Comparison of ENCODE assay signal across 8 cellular contexts in genomic region chrX:56763556-56764152, GRCh38. TPM values are rescaled to one million over a fixed set of nuclear protein-coding genes. Genes with fewer than 3 reads are reported as not detected.
A peak's percentile ranks its signal among the peaks of the same experiment; 100 is the strongest.
DNase-seq lines count a peak whose midpoint lies in the region; ATAC-seq and TF ChIP-seq lines count a peak whose summit lies in the region.

No MANE protein-coding gene starts in this region.

- ATAC-seq in GM19035 (IDR thresholded peaks at IDR 0.05; ENCODE audit: unreplicated experiment): no peak
- no peak for ATAC-seq in upper lobe of right lung

- H3K9me3 ChIP-seq in stomach (no peaks in the 10 kb centered on the region), upper lobe of right lung (no peaks in the 10 kb centered on the region)

- POLR2A ChIA-PET in activated CD4-positive, alpha-beta memory T cell treated with anti-CD3 and anti-CD28 coated beads for 36 hours (lab: Charles Lee): no interaction called here

- H3K4me1 ChIP-seq in stomach: peaks cover 0 to 47% (median 19%) of the 10 kb centered on the region in 4 donors
- peaks cover 5% of the 10 kb centered on the region for H3K4me1 ChIP-seq in upper lobe of right lung

- CTCF ChIA-PET in activated CD4-positive, alpha-beta memory T cell treated with anti-CD3 and anti-CD28 coated beads for 36 hours (lab: Charles Lee): interaction anchor here (0.6 to 2.9 kb wide), 6 partner anchors 35 to 483 kb away, joined by 3 to 32 read pairs (median 4); partner anchors contain the start of genes NBDY and SPIN3

- H3K4me1 Mint-ChIP-seq in activated CD4-positive, alpha-beta memory T cell treated with anti-CD3 and anti-CD28 coated beads for 36 hours (ENCODE audit: low read depth): peaks cover 49% of the 10 kb centered on the region

- in situ Hi-C loops in KBM-7 (cut with MboI; ENCODE audit: low pct_unique_long_range_greater_than_20kb, low sequenced_read_pairs): no loop called here

- DNase-seq in activated naive CD4-positive, alpha-beta T cell treated with Interleukin-2 at 50 U/mL for 16 hours: peak; percentile 43
- no peak for DNase-seq in activated naive CD4-positive, alpha-beta T cell (lab: John Stamatoyannopoulos, UW)
- DNase-seq in activated CD4-positive, alpha-beta memory T cell treated with anti-CD3 and anti-CD28 coated beads for 36 hours: peak; percentile 60
- peak; percentile 53 for DNase-seq in hepatic stellate cell (ENCODE audit: low spot score)
- DNase-seq in stomach: peak; percentile 82
- DNase-seq in KBM-7: no peak
- no peak for DNase-seq in upper lobe of right lung

- H3K36me3 ChIP-seq in stomach: peaks cover 0 to 7% (median 0%) of the 10 kb centered on the region in 4 donors
- H3K36me3 ChIP-seq in upper lobe of right lung: no peaks in the 10 kb centered on the region

- TF ChIP-seq CTCF in stomach (IDR thresholded peaks at IDR 0.05) (peak in 1 of 7 experiments; percentile 46), upper lobe of right lung (IDR thresholded peaks at IDR 0.05) (no peak)

- peak overlapping the region; percentile 54 for H3K4me3 Mint-ChIP-seq in activated CD4-positive, alpha-beta memory T cell treated with anti-CD3 and anti-CD28 coated beads for 36 hours

- H3K27ac ChIP-seq in stomach (peak overlapping the region in 4 of 5 donors; percentile 7 to 88 (median 81)), upper lobe of right lung (no peak overlapping the region)

- peak overlapping the region; percentile 90 for H3K27ac Mint-ChIP-seq in activated CD4-positive, alpha-beta memory T cell treated with anti-CD3 and anti-CD28 coated beads for 36 hours

- peak overlapping the region in 2 of 4 donors; percentile 53 to 67 for H3K4me3 ChIP-seq in stomach
- H3K4me3 ChIP-seq in upper lobe of right lung: no peak overlapping the region

- WGBS in stomach, 5 donors: 40 to 82% (median 67%) methylated on average over 9 to 11 of the region's 11 CpGs

- H3K27me3 Mint-ChIP-seq in activated CD4-positive, alpha-beta memory T cell treated with anti-CD3 and anti-CD28 coated beads for 36 hours: no peaks in the 10 kb centered on the region

- TF ChIP-seq POLR2A in stomach (IDR thresholded peaks at IDR 0.05): no peak

- no peak for TF ChIP-seq EP300 in stomach (IDR thresholded peaks at IDR 0.05)

- peaks cover 1% of the 10 kb centered on the region for H3K36me3 Mint-ChIP-seq in activated CD4-positive, alpha-beta memory T cell treated with anti-CD3 and anti-CD28 coated beads for 36 hours

- no peaks in the 10 kb centered on the region for H3K9me3 Mint-ChIP-seq in activated CD4-positive, alpha-beta memory T cell treated with anti-CD3 and anti-CD28 coated beads for 36 hours

- H3K27me3 ChIP-seq in stomach (peaks cover 0 to 3% (median 0%) of the 10 kb centered on the region in 3 donors), upper lobe of right lung (no peaks in the 10 kb centered on the region)

- intact Hi-C loops in activated CD4-positive, alpha-beta memory T cell treated with anti-CD3 and anti-CD28 coated beads for 36 hours (cut with micrococcal nuclease): loop anchor here (10.0 kb wide), 4 partner anchors 211 to 1151 kb away; partner anchors contain the start of genes FAAH2 and ZXDA
- intact Hi-C loops in stomach (cut with DNase I; ENCODE audit: low total_unique reads) (loop anchor here (10.0 kb wide), 1 partner anchor 221 kb away; no protein-coding TSS in a partner anchor), upper lobe of right lung (cut with DNase I) (no loop called here)

RNA-seq across cellular contexts. Expression of gene NBDY, which starts 34.6 kb away (rescaled TPM):
- 10 to 100 TPM; 45.1 to 50.0 TPM for total RNA-seq in activated CD4-positive, alpha-beta memory T cell treated with anti-CD3 and anti-CD28 coated beads for 36 hours
- 10 to 100 TPM in 2 of 5 donors, 1 to 10 TPM in 2, not detected in 1; 5.7 to 46.6 (median 13.2) TPM for total RNA-seq in stomach
- 10 to 100 TPM; 16.5 to 33.3 (median 30.8) TPM for polyA plus RNA-seq in stomach
- total RNA-seq in upper lobe of right lung: 30.7 TPM

Comparison
In these comparisons a context has a peak if more than half of its experiments do, and no peak if none do; other contexts are left out.
1. DNase-seq: peak in activated naive CD4-positive, alpha-beta T cell treated with Interleukin-2 at 50 U/mL for 16 hours (single experiment), activated CD4-positive, alpha-beta memory T cell treated with anti-CD3 and anti-CD28 coated beads for 36 hours (single experiment), hepatic stellate cell (single experiment) and stomach (single experiment); none in activated naive CD4-positive, alpha-beta T cell (0 of 4), KBM-7 (single experiment) and upper lobe of right lung (single experiment).